8 cellular contexts compared by ENCODE assay signal in the genomic region with DNA sequence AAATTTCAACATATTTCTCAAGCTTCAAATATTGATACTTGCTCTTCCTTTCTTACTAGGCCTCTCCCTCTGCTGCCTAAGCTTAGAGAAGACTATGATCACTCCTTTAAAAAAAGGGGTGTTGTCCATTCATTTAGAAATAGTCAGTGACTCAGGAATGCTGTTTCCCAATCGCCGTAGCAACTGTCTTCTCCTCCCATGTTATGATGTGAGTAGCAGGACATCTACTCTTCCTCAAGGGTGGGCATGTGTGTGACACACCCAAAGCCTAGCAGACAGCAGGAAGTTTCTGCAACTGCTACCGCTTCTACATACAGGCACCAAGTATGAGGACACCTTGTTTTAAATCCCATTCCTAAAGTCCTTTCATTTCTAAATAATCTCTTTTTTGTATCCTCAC.
DNase-seq lines count a peak whose midpoint lies in the region; ATAC-seq and TF ChIP-seq lines count a peak whose summit lies in the region.

No MANE protein-coding gene starts in this region.

- peaks cover 95% of the 10 kb centered on the region for H3K4me1 Mint-ChIP-seq in activated naive CD4-positive, alpha-beta T cell treated with anti-CD3 and anti-CD28 coated beads, Interleukin-2, amount 50 U/mL, for 24 hours

- ATAC-seq in SK-N-SH treated with all-trans-retinoic acid at 6 μM for 48 hours (peak; percentile 95), HG03442 (IDR thresholded peaks at IDR 0.05; ENCODE audit: unreplicated experiment) (no peak), HG02852 (IDR thresholded peaks at IDR 0.05; ENCODE audit: unreplicated experiment) (no peak)

- no peak for DNase-seq in activated naive CD4-positive, alpha-beta T cell (lab: John Stamatoyannopoulos, UW)
- DNase-seq in erythroblast (lab: John Stamatoyannopoulos, UW) (peak; percentile 79 to 91), non-pigmented ciliary epithelial cell (ENCODE audit: low read depth) (peak; percentile 68), activated gamma-delta T cell treated with Interleukin-2 at 50 U/mL for 16 hours (no peak)

- peak overlapping the region; percentile 81 for H3K4me3 Mint-ChIP-seq in activated naive CD4-positive, alpha-beta T cell treated with anti-CD3 and anti-CD28 coated beads, Interleukin-2, amount 50 U/mL, for 24 hours

- H3K27ac Mint-ChIP-seq in activated naive CD4-positive, alpha-beta T cell treated with anti-CD3 and anti-CD28 coated beads, Interleukin-2, amount 50 U/mL, for 24 hours: peak overlapping the region; percentile 89

- H3K27me3 Mint-ChIP-seq in activated naive CD4-positive, alpha-beta T cell treated with anti-CD3 and anti-CD28 coated beads, Interleukin-2, amount 50 U/mL, for 24 hours: no peaks in the 10 kb centered on the region

- H3K36me3 Mint-ChIP-seq in activated naive CD4-positive, alpha-beta T cell treated with anti-CD3 and anti-CD28 coated beads, Interleukin-2, amount 50 U/mL, for 24 hours: peaks cover 6% of the 10 kb centered on the region

- H3K9me3 Mint-ChIP-seq in activated naive CD4-positive, alpha-beta T cell treated with anti-CD3 and anti-CD28 coated beads, Interleukin-2, amount 50 U/mL, for 24 hours: no peaks in the 10 kb centered on the region

- peak; percentile 6 for TF ChIP-seq POLR2A in erythroblast (IDR thresholded peaks at IDR 0.05; ENCODE audit: low read length)

TF ChIP-seq in SK-N-SH treated with all-trans-retinoic acid at 6 μM for 48 hours, 23 proteins besides CTCF, POLR2A, EP300 and RAD21:
- TF ChIP-seq, protein P1, sequence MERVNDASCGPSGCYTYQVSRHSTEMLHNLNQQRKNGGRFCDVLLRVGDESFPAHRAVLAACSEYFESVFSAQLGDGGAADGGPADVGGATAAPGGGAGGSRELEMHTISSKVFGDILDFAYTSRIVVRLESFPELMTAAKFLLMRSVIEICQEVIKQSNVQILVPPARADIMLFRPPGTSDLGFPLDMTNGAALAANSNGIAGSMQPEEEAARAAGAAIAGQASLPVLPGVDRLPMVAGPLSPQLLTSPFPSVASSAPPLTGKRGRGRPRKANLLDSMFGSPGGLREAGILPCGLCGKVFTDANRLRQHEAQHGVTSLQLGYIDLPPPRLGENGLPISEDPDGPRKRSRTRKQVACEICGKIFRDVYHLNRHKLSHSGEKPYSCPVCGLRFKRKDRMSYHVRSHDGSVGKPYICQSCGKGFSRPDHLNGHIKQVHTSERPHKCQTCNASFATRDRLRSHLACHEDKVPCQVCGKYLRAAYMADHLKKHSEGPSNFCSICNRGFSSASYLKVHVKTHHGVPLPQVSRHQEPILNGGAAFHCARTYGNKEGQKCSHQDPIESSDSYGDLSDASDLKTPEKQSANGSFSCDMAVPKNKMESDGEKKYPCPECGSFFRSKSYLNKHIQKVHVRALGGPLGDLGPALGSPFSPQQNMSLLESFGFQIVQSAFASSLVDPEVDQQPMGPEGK (CRISPR knock-in tag; IDR thresholded peaks at IDR 0.05; ENCODE audit: borderline replicate concordance): no peak
- TF ChIP-seq ZFP3 (CRISPR knock-in tag; IDR thresholded peaks at IDR 0.05) (no peak), ZC3H10 (CRISPR knock-in tag; IDR thresholded peaks at IDR 0.05) (no peak), TCF4 (CRISPR knock-in tag; IDR thresholded peaks at IDR 0.05; ENCODE audit: borderline replicate concordance) (no peak), TOX (CRISPR knock-in tag; IDR thresholded peaks at IDR 0.05; ENCODE audit: borderline replicate concordance) (no peak), ARNTL (CRISPR knock-in tag; IDR thresholded peaks at IDR 0.05; ENCODE audit: borderline replicate concordance, low read depth) (no peak), ZNF70 (CRISPR knock-in tag; IDR thresholded peaks at IDR 0.05) (no peak), ZNF565 (CRISPR knock-in tag; conservative IDR thresholded peaks at IDR 0.05; ENCODE audit: low read depth) (no peak), ESRRG (CRISPR knock-in tag; IDR thresholded peaks at IDR 0.05) (no peak), SNAI2 (CRISPR knock-in tag; IDR thresholded peaks at IDR 0.05) (no peak), ZNF8 (CRISPR knock-in tag; IDR thresholded peaks at IDR 0.05) (no peak), CSDC2 (CRISPR knock-in tag; IDR thresholded peaks at IDR 0.05) (no peak), ZFP30 (CRISPR knock-in tag; IDR thresholded peaks at IDR 0.05) (no peak)
- TF ChIP-seq, protein P2, sequence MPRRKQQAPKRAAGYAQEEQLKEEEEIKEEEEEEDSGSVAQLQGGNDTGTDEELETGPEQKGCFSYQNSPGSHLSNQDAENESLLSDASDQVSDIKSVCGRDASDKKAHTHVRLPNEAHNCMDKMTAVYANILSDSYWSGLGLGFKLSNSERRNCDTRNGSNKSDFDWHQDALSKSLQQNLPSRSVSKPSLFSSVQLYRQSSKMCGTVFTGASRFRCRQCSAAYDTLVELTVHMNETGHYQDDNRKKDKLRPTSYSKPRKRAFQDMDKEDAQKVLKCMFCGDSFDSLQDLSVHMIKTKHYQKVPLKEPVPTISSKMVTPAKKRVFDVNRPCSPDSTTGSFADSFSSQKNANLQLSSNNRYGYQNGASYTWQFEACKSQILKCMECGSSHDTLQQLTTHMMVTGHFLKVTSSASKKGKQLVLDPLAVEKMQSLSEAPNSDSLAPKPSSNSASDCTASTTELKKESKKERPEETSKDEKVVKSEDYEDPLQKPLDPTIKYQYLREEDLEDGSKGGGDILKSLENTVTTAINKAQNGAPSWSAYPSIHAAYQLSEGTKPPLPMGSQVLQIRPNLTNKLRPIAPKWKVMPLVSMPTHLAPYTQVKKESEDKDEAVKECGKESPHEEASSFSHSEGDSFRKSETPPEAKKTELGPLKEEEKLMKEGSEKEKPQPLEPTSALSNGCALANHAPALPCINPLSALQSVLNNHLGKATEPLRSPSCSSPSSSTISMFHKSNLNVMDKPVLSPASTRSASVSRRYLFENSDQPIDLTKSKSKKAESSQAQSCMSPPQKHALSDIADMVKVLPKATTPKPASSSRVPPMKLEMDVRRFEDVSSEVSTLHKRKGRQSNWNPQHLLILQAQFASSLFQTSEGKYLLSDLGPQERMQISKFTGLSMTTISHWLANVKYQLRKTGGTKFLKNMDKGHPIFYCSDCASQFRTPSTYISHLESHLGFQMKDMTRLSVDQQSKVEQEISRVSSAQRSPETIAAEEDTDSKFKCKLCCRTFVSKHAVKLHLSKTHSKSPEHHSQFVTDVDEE (CRISPR knock-in tag; IDR thresholded peaks at IDR 0.05): no peak
- TF ChIP-seq, protein P3, sequence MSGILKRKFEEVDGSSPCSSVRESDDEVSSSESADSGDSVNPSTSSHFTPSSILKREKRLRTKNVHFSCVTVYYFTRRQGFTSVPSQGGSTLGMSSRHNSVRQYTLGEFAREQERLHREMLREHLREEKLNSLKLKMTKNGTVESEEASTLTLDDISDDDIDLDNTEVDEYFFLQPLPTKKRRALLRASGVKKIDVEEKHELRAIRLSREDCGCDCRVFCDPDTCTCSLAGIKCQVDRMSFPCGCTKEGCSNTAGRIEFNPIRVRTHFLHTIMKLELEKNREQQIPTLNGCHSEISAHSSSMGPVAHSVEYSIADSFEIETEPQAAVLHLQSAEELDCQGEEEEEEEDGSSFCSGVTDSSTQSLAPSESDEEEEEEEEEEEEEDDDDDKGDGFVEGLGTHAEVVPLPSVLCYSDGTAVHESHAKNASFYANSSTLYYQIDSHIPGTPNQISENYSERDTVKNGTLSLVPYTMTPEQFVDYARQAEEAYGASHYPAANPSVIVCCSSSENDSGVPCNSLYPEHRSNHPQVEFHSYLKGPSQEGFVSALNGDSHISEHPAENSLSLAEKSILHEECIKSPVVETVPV (CRISPR knock-in tag; IDR thresholded peaks at IDR 0.05): no peak
- TF ChIP-seq, protein P4, sequence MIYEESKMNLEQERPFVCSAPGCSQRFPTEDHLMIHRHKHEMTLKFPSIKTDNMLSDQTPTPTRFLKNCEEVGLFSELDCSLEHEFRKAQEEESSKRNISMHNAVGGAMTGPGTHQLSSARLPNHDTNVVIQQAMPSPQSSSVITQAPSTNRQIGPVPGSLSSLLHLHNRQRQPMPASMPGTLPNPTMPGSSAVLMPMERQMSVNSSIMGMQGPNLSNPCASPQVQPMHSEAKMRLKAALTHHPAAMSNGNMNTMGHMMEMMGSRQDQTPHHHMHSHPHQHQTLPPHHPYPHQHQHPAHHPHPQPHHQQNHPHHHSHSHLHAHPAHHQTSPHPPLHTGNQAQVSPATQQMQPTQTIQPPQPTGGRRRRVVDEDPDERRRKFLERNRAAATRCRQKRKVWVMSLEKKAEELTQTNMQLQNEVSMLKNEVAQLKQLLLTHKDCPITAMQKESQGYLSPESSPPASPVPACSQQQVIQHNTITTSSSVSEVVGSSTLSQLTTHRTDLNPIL (CRISPR knock-in tag; IDR thresholded peaks at IDR 0.05; ENCODE audit: low read depth): no peak
- TF ChIP-seq, protein P5, sequence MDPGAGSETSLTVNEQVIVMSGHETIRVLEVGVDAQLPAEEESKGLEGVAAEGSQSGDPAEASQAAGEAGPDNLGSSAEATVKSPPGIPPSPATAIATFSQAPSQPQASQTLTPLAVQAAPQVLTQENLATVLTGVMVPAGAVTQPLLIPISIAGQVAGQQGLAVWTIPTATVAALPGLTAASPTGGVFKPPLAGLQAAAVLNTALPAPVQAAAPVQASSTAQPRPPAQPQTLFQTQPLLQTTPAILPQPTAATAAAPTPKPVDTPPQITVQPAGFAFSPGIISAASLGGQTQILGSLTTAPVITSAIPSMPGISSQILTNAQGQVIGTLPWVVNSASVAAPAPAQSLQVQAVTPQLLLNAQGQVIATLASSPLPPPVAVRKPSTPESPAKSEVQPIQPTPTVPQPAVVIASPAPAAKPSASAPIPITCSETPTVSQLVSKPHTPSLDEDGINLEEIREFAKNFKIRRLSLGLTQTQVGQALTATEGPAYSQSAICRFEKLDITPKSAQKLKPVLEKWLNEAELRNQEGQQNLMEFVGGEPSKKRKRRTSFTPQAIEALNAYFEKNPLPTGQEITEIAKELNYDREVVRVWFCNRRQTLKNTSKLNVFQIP (CRISPR knock-in tag; IDR thresholded peaks at IDR 0.05; ENCODE audit: borderline replicate concordance, low read depth): no peak

Comparison
In these comparisons a context has a peak if more than half of its experiments do, and no peak if none do; other contexts are left out.
1. DNase-seq: peak in erythroblast (2 of 2) and non-pigmented ciliary epithelial cell (single experiment); none in activated naive CD4-positive, alpha-beta T cell (0 of 4) and activated gamma-delta T cell treated with Interleukin-2 at 50 U/mL for 16 hours (single experiment).